ENCODE assay signal across 17 cellular contexts in the genomic region with DNA sequence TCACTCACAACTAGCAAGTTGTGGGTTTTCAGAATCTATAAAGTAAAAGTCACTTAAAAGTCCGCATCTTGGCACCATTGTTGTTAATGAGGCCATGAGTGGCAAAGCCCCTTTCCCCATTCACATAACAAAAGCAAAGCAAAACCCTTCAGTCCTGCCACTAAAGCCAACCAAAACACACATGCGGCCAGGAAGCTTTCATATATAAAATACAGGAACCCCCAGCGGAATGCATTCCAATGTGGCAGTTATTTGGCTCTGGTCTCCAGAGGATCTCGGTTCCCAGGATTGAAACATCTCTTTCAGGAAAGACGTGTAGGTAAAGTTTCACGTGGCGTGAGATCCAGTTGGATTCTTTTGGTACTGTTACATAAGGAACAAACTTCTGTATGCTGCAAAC.
"Had no signal": no experiment of that assay in that cellular context is flagged by ENCODE, and none has a peak within 500 bp of the region (broad histone marks: within the 10 kb centered on the region; RNA-seq: fewer than 3 reads in every experiment).

No MANE protein-coding gene starts in this region.

- H3K27ac ChIP-seq: ascending aorta, esophagus muscularis mucosa, left lung, SJSA1, spleen, thoracic aorta had no signal

- H3K4me3 ChIP-seq: ascending aorta, esophagus muscularis mucosa, left lung, SJSA1, spleen, thoracic aorta had no signal

- H3K4me3 Mint-ChIP-seq: activated CD8-positive, alpha-beta T cell treated with anti-CD3 and anti-CD28 coated beads for 36 hours; activated naive CD4-positive, alpha-beta T cell treated with anti-CD3 and anti-CD28 coated beads for 36 hours; memory B cell had no signal

- ATAC-seq: activated CD4-positive, CD25-positive, alpha-beta regulatory T cell treated with anti-CD3 and anti-CD28 coated beads, Interleukin-2, amount 50 U/mL, for 24 hours; activated CD8-positive, alpha-beta T cell treated with anti-CD3 and anti-CD28 coated beads for 36 hours; left lung; naive thymus-derived CD8-positive, alpha-beta T cell; sciatic nerve had no signal

- H3K27me3 Mint-ChIP-seq: activated CD8-positive, alpha-beta T cell treated with anti-CD3 and anti-CD28 coated beads for 36 hours; memory B cell; naive thymus-derived CD8-positive, alpha-beta T cell had no signal

- H3K27ac Mint-ChIP-seq: activated CD8-positive, alpha-beta T cell treated with anti-CD3 and anti-CD28 coated beads for 36 hours; activated naive CD4-positive, alpha-beta T cell treated with anti-CD3 and anti-CD28 coated beads for 36 hours; memory B cell had no signal

- H3K36me3 Mint-ChIP-seq: memory B cell; naive thymus-derived CD8-positive, alpha-beta T cell had no signal

- DNase-seq: activated CD8-positive, alpha-beta memory T cell treated with anti-CD3 and anti-CD28 coated beads, Interleukin-2, amount 50 U/mL, for 48 hours; activated CD8-positive, alpha-beta T cell treated with anti-CD3 and anti-CD28 coated beads for 36 hours; activated naive CD4-positive, alpha-beta T cell treated with anti-CD3 and anti-CD28 coated beads for 36 hours; hippocampal formation; kidney; left lung; naive thymus-derived CD8-positive, alpha-beta T cell; spleen; SW 1271; T1000 had no signal

- H3K9me3 Mint-ChIP-seq: activated naive CD4-positive, alpha-beta T cell treated with anti-CD3 and anti-CD28 coated beads for 36 hours; memory B cell; naive thymus-derived CD8-positive, alpha-beta T cell had no signal
